17 cellular contexts compared by ENCODE assay signal in the genomic region with DNA sequence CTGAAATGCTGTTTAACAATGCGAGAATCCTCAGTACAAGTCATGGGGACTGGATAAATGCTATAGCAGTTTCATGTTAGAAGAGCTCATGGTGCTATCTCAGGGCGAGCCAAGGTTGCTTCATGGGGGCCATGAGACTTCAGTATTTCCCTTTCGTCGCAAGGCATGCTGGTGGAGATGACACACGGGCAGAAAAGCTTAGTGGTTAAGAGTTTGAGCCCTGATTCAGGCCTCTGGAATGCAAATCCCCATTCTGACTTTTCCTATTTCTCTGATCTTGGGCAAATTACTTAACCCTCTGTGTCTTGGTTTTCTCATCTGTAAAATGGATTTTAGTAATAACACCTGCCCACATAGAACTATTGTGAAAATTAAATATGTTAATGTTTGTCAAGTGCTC. TPM values are rescaled to one million over a fixed set of nuclear protein-coding genes. Genes with fewer than 3 reads are reported as not detected.
A peak's percentile ranks its signal among the peaks of the same experiment; 100 is the strongest.
DNase-seq lines count a peak whose midpoint lies in the region; ATAC-seq and TF ChIP-seq lines count a peak whose summit lies in the region.
"Had no signal": no experiment of that assay in that cellular context is flagged by ENCODE, and none has a peak within 500 bp of the region (broad histone marks: within the 10 kb centered on the region; RNA-seq: fewer than 3 reads in every experiment).

No MANE protein-coding gene starts in this region.

- H3K18ac ChIP-seq in IMR-90 (ENCODE audit: low read depth, low read length) (peak overlapping the region; percentile 31; the same call in 1 of the 2 replicates), mesenchymal stem cell (ENCODE audit: low read depth in 1 of 2, low read length in 2 of 2) (no peak overlapping the region)

- peaks cover 2% of the 10 kb centered on the region for H3K4me1 ChIP-seq in IMR-90 (ENCODE audit: control insufficient read depth, insufficient read depth, low read length)
- H3K4me1 ChIP-seq in mesenchymal stem cell (ENCODE audit: control insufficient read depth, insufficient read depth, low read depth, low read length), result peaks cover 1% of the 10 kb centered on the region
- H3K4me1 ChIP-seq: colonic mucosa had no signal

- H2BK5ac ChIP-seq in IMR-90 (ENCODE audit: low read depth, low read length, poor library complexity, severe bottlenecking) (peak overlapping the region; percentile 79), mesenchymal stem cell (ENCODE audit: low read depth, low read length, poor library complexity, severe bottlenecking) (no peak overlapping the region)

- dilution Hi-C loops in IMR-90 (cut with HindIII; ENCODE audit: low sequenced_read_pairs, unreplicated experiment), result no loop called here

- no peak for TF ChIP-seq POLR2A in IMR-90 (IDR thresholded peaks at IDR 0.05; ENCODE audit: low read depth, low read length)

- DNase-seq in AG10803 (ENCODE audit: low read depth), result peak; percentile 83
- DNase-seq in IMR-90, result peak; percentile 87
- DNase-seq in cardiac fibroblast (ENCODE audit: low read depth in 2 of 2), result peak; percentile 1 to 56
- DNase-seq in mesenchymal stem cell, result peak; percentile 83
- DNase-seq in NCI-H2081 treated with DMSO at 0.1 percent for 48 hours (lab: John Stamatoyannopoulos, UW), result no peak
- DNase-seq: activated CD4-positive, alpha-beta T cell treated with anti-CD3 and anti-CD28 coated beads, Interleukin-2, amount 10 ng/mL, durations not matched to agents 7 days and 5 days; CD8-positive, alpha-beta memory T cell; colonic mucosa; GOT3; head of caudate nucleus; NCI-H1930; occipital lobe; stimulated activated naive B cell treated with anti-CD40 and anti-IgM and Interleukin-4, amounts not matched to agents 10 μg/mL and 1 μg/mL and 100 μg/mL, for 72 hours had no signal

- H4K20me1 ChIP-seq in IMR-90 (ENCODE audit: insufficient read depth, low read length), result no peaks in the 10 kb centered on the region

- no CpG with 5 or more reads among the region's 5 CpGs for WGBS in IMR-90 (ENCODE audit: extremely low coverage in 2 of 2, insufficient read length in 1 of 2), 2 experiments
- 36% methylated on average over 5 of the region's 5 CpGs for WGBS in mesenchymal stem cell

- no peak overlapping the region for H2AK5ac ChIP-seq in IMR-90 (ENCODE audit: low read depth, low read length)
- H2AK5ac ChIP-seq in mesenchymal stem cell (ENCODE audit: low read length, severe bottlenecking), result no peak overlapping the region

- TF ChIP-seq CTCF in AG10803 (conservative IDR thresholded peaks at IDR 0.05; ENCODE audit: low read length) (no peak), IMR-90 (conservative IDR thresholded peaks at IDR 0.05; ENCODE audit: low read depth, low read length) (no peak), cardiac fibroblast (IDR thresholded peaks at IDR 0.05; ENCODE audit: low read depth, low read length) (no peak)

- TF ChIP-seq RAD21 in IMR-90 (IDR thresholded peaks at IDR 0.05; ENCODE audit: low read length), result no peak

- H3K27me3 ChIP-seq in IMR-90 (ENCODE audit: control insufficient read depth, insufficient read depth, low read length), result no peaks in the 10 kb centered on the region
- H3K27me3 ChIP-seq in mesenchymal stem cell (ENCODE audit: control insufficient read depth in 1 of 2, insufficient read depth in 1 of 2, low read length in 2 of 2), result no peaks in the 10 kb centered on the region
- H3K27me3 ChIP-seq: colonic mucosa had no signal

- in situ Hi-C loops in IMR-90 (cut with MboI; ENCODE audit: low sequenced_read_pairs), result no loop called here

- H4K8ac ChIP-seq in IMR-90 (ENCODE audit: low read depth in 2 of 2, low read length in 2 of 2) (peak overlapping the region in 1 of 2 experiments; percentile 41; a peak in 2 of 4 replicates), mesenchymal stem cell (ENCODE audit: low read length) (no peak overlapping the region)

- H3K9me3 ChIP-seq in IMR-90 (ENCODE audit: control insufficient read depth, insufficient read depth, low read length), result no peaks in the 10 kb centered on the region
- H3K9me3 ChIP-seq in mesenchymal stem cell (ENCODE audit: control insufficient read depth, low read length), result no peaks in the 10 kb centered on the region
- H3K9me3 ChIP-seq: colonic mucosa had no signal

- H3K4me3 ChIP-seq in AG10803 (ENCODE audit: low read length) (no peak overlapping the region), IMR-90 (ENCODE audit: insufficient read depth, low read depth, low read length) (no peak overlapping the region), cardiac fibroblast (replicated peaks in 1 of 2; ENCODE audit: low read depth in 2 of 2, low read length in 2 of 2) (no peak overlapping the region), mesenchymal stem cell (ENCODE audit: insufficient read depth in 1 of 2, low read depth in 1 of 2, low read length in 2 of 2) (no peak overlapping the region)
- H3K4me3 ChIP-seq: colonic mucosa, lung had no signal

- no peak overlapping the region for H3K56ac ChIP-seq in IMR-90 (ENCODE audit: extremely low read depth, insufficient read depth, low read length)

- H4K5ac ChIP-seq in IMR-90 (ENCODE audit: low read depth, low read length), result no peak overlapping the region; the same call in 1 of the 2 replicates

- H3K79me1 ChIP-seq in IMR-90 (ENCODE audit: low read depth in 1 of 2, low read length in 2 of 2), result no peaks in the 10 kb centered on the region
- H3K79me1 ChIP-seq in mesenchymal stem cell (replicated peaks; ENCODE audit: low read length, poor library complexity, severe bottlenecking), result no peaks in the 10 kb centered on the region

- H3K4me2 ChIP-seq in IMR-90 (ENCODE audit: low read depth, low read length) (no peak overlapping the region), mesenchymal stem cell (ENCODE audit: low read length, poor library complexity, severe bottlenecking) (peak overlapping the region; percentile 10)

- CTCF ChIA-PET in IMR-90 (lab: Yijun Ruan, JAX), result no interaction called here

- peak overlapping the region; percentile 76 for H2BK20ac ChIP-seq in IMR-90 (ENCODE audit: low read depth, low read length)

- H3K23ac ChIP-seq in IMR-90 (ENCODE audit: low read depth, low read length) (no peak overlapping the region), mesenchymal stem cell (ENCODE audit: low read length in 2 of 2) (no peak overlapping the region)

- H3K9ac ChIP-seq in IMR-90 (ENCODE audit: low read depth, low read length) (no peak overlapping the region), mesenchymal stem cell (ENCODE audit: low read length) (no peak overlapping the region)

- H3K4ac ChIP-seq in IMR-90 (ENCODE audit: low read depth, low read length), result peak overlapping the region; percentile 55; the same call in 1 of the 2 replicates
- H3K4ac ChIP-seq in mesenchymal stem cell (ENCODE audit: low read depth in 1 of 2, low read length in 2 of 2), result no peak overlapping the region

- H2AK9ac ChIP-seq in IMR-90 (replicated peaks; ENCODE audit: low read depth, low read length, poor library complexity), result no peak overlapping the region

- H3K36me3 ChIP-seq in IMR-90 (ENCODE audit: control insufficient read depth, insufficient read depth, low read length) (no peaks in the 10 kb centered on the region), mesenchymal stem cell (ENCODE audit: control insufficient read depth in 1 of 2, insufficient read depth in 2 of 2, low read depth in 1 of 2, low read length in 2 of 2) (no peaks in the 10 kb centered on the region)
- H3K36me3 ChIP-seq: colonic mucosa had no signal

- peak overlapping the region; percentile 23; the same call in 1 of the 2 replicates for H3K14ac ChIP-seq in IMR-90 (replicated peaks; ENCODE audit: low read depth, low read length)
- no peak overlapping the region for H3K14ac ChIP-seq in mesenchymal stem cell (ENCODE audit: low read length in 2 of 2)

- intact Hi-C loops in IMR-90 (cut with micrococcal nuclease), result no loop called here

- no peak overlapping the region for H3K27ac ChIP-seq in IMR-90 (ENCODE audit: insufficient read depth, low read length)
- H3K27ac ChIP-seq in mesenchymal stem cell (ENCODE audit: low read length, poor library complexity, severe bottlenecking), result no peak overlapping the region
- H3K27ac ChIP-seq: colonic mucosa had no signal

- H2BK120ac ChIP-seq in IMR-90 (ENCODE audit: low read depth, low read length) (peak overlapping the region; percentile 66), mesenchymal stem cell (ENCODE audit: low read depth, low read length) (no peak overlapping the region)

- H2BK12ac ChIP-seq in mesenchymal stem cell (ENCODE audit: low read length in 2 of 2), result no peak overlapping the region

- POLR2A ChIA-PET in IMR-90 (lab: Charles Lee; ENCODE audit: unreplicated experiment), result no interaction called here

- no peaks in the 10 kb centered on the region for H3K9me1 ChIP-seq in IMR-90 (ENCODE audit: insufficient read depth, low read length)

- ATAC-seq in IMR-90 (ENCODE audit: low read depth) (peak; percentile 80), GM19452 (IDR thresholded peaks at IDR 0.05; ENCODE audit: unreplicated experiment) (no peak), HG02763 (IDR thresholded peaks at IDR 0.05; ENCODE audit: unreplicated experiment) (no peak), GM18868 (IDR thresholded peaks at IDR 0.05; ENCODE audit: unreplicated experiment) (no peak)
- ATAC-seq: stimulated activated naive B cell treated with anti-CD40 and anti-IgM and Interleukin-4, amounts not matched to agents 10 μg/mL and 1 μg/mL and 100 μg/mL, for 72 hours had no signal

- no TSS peak for BruUV-seq in IMR-90 (replicated peaks; lab: Mats Ljungman, UMichigan)

- H4K91ac ChIP-seq in IMR-90 (ENCODE audit: insufficient read depth, low read depth, low read length) (peak overlapping the region; percentile 58; the same call in 1 of the 2 replicates), mesenchymal stem cell (ENCODE audit: low read length) (no peak overlapping the region)

- no peak overlapping the region for H2BK15ac ChIP-seq in IMR-90 (ENCODE audit: low read depth, low read length)
- H2BK15ac ChIP-seq in mesenchymal stem cell (ENCODE audit: low read depth, poor library complexity, severe bottlenecking), result no peak overlapping the region

- H2AFZ ChIP-seq in IMR-90 (replicated peaks; ENCODE audit: low read length, poor library complexity), result peak overlapping the region; percentile 58
- H2AFZ ChIP-seq in mesenchymal stem cell (ENCODE audit: low read depth, low read length), result no peak overlapping the region

TF ChIP-seq in IMR-90, 13 proteins besides CTCF, POLR2A, EP300 and RAD21 (continues in another document):
- TF ChIP-seq CEBPB (IDR thresholded peaks at IDR 0.05; ENCODE audit: low read depth, low read length) (peak; percentile 82), RCOR1 (IDR thresholded peaks at IDR 0.05; ENCODE audit: insufficient replicate concordance, low read length) (peak; percentile 52), CHD1 (IDR thresholded peaks at IDR 0.05; ENCODE audit: low read depth, low read length) (no peak)

RNA-seq across cellular contexts. Expression of a gene that starts 57.4 kb away (rescaled TPM):
- total RNA-seq in IMR-90 (2012; rRNA removed), result 111 and 132 TPM in 2 replicates
- polyA plus RNA-seq in IMR-90 (2012; rRNA removed), result 30.7 and 36.9 TPM in 2 replicates
- polyA plus RNA-seq in IMR-90 (2012; cell fraction: cytosol; rRNA removed), result 17.3 and 20.6 TPM in 2 replicates
- polyA plus RNA-seq in IMR-90 (2012; cell fraction: nucleus; rRNA removed; ENCODE audit: low replicate concordance), result 25.9 and 75.6 TPM in 2 replicates
- 4.7 TPM for polyA plus RNA-seq in mesenchymal stem cell (2013, experiment 1 of 2)
- 3.4 TPM for polyA plus RNA-seq in mesenchymal stem cell (2013, experiment 2 of 2)
